Comparison of ENCODE assay signal across 18 cellular contexts in genomic region chr2:12928706-12929291, GRCh38.
DNase-seq lines count a peak whose midpoint lies in the region; ATAC-seq and TF ChIP-seq lines count a peak whose summit lies in the region.
"Had no signal": no experiment of that assay in that cellular context is flagged by ENCODE, and none has a peak within 500 bp of the region (broad histone marks: within the 10 kb centered on the region; RNA-seq: fewer than 3 reads in every experiment).

No MANE protein-coding gene starts in this region.

- no peaks in the 10 kb centered on the region for H3K36me3 Mint-ChIP-seq in T-cell
- H3K36me3 Mint-ChIP-seq: naive thymus-derived CD8-positive, alpha-beta T cell; stimulated activated effector memory CD8-positive, alpha-beta T cell treated with anti-CD3 and anti-CD28 coated beads, Interleukin-12 subunit alpha, Interleukin-12 subunit beta, amount 100 ng/mL, for 72 hours had no signal

- no peaks in the 10 kb centered on the region for H3K9me3 Mint-ChIP-seq in T-cell
- H3K9me3 Mint-ChIP-seq: naive thymus-derived CD8-positive, alpha-beta T cell; stimulated activated effector memory CD8-positive, alpha-beta T cell treated with anti-CD3 and anti-CD28 coated beads, Interleukin-12 subunit alpha, Interleukin-12 subunit beta, amount 100 ng/mL, for 72 hours had no signal

- peaks cover 7 to 15% (median 13%) of the 10 kb centered on the region in 3 donors for H3K4me1 Mint-ChIP-seq in T-cell

- H3K9me3 ChIP-seq in iPS-20b (ENCODE audit: insufficient read depth, low read depth, low read length) = no peaks in the 10 kb centered on the region

- no peak for TF ChIP-seq CTCF in BJ (IDR thresholded peaks at IDR 0.05; ENCODE audit: insufficient read depth, low read depth, low read length)
- TF ChIP-seq CTCF in HFF-Myc (IDR thresholded peaks at IDR 0.05; ENCODE audit: low read depth, low read length, missing control alignments) = no peak

- peaks cover 16% of the 10 kb centered on the region; the same call in 1 of the 2 replicates for H3K4me1 ChIP-seq in iPS-20b (ENCODE audit: insufficient read depth, low read length)

- CTCF ChIA-PET in BJ (lab: Yijun Ruan, JAX) = interaction anchor here (0.8 to 3.7 kb wide), 10 partner anchors 10 to 1236 kb away, joined by 3 to 40 read pairs (median 4); partner anchors contain the start of gene TRIB2
- CTCF ChIA-PET in T-cell (lab: Charles Lee) = interaction anchor here (0.6 to 4.5 kb wide), 6 partner anchors 12 to 1730 kb away, joined by 3 to 27 read pairs (median 4); partner anchors contain the start of gene TRIB2 (in 1 of the 2)

- no peak overlapping the region for H3K27ac ChIP-seq in iPS-20b (ENCODE audit: low read length)
- H3K27ac ChIP-seq: C4-2B had no signal

- ATAC-seq in SK-N-SH treated with all-trans-retinoic acid at 6 μM for 48 hours = peak; percentile 11
- no peak for ATAC-seq in GM21737 (IDR thresholded peaks at IDR 0.05; ENCODE audit: unreplicated experiment)
- ATAC-seq in left lobe of liver = no peak
- no peak for ATAC-seq in T-cell (replicated peaks in 1 of 4)
- ATAC-seq: naive thymus-derived CD8-positive, alpha-beta T cell had no signal

- POLR2A ChIA-PET in BJ (lab: Charles Lee) (interaction anchor here (1.1 kb wide), 1 partner anchor 10 kb away, joined by 3 read pairs; no protein-coding TSS in a partner anchor), T-cell (lab: Charles Lee) (interaction anchor here (0.5 to 0.6 kb wide), 3 partner anchors 72 to 212 kb away, joined by 3 to 4 read pairs (median 4); partner anchors contain the start of gene TRIB2 (in 1 of the 2))

- H3K4me3 ChIP-seq in BJ (ENCODE audit: low read depth, low read length) (0 out of 2 replicates have a peak overlapping the region, but pooled peaks have one; percentile 13), HFF-Myc (replicated peaks; ENCODE audit: low read depth, low read length) (peak overlapping the region; percentile 19), iPS-20b (ENCODE audit: low read length) (peak overlapping the region; percentile 8; the same call in 1 of the 2 replicates)

- no peak overlapping the region for H3K27ac Mint-ChIP-seq in T-cell
- H3K27ac Mint-ChIP-seq: stimulated activated effector memory CD8-positive, alpha-beta T cell treated with anti-CD3 and anti-CD28 coated beads, Interleukin-12 subunit alpha, Interleukin-12 subunit beta, amount 100 ng/mL, for 72 hours had no signal

- H3K4me3 Mint-ChIP-seq in T-cell = no peak overlapping the region
- H3K4me3 Mint-ChIP-seq: naive thymus-derived CD8-positive, alpha-beta T cell; stimulated activated effector memory CD8-positive, alpha-beta T cell treated with anti-CD3 and anti-CD28 coated beads, Interleukin-12 subunit alpha, Interleukin-12 subunit beta, amount 100 ng/mL, for 72 hours had no signal

- DNase-seq in BJ (ENCODE audit: low read depth) = no peak
- no peak for DNase-seq in HFF-Myc (ENCODE audit: extremely low read depth, low read depth)
- no peak for DNase-seq in MV-4-11 (lab: John Stamatoyannopoulos, UW)
- DNase-seq in left lobe of liver (ENCODE audit: low spot score) = no peak
- no peak for DNase-seq in T-cell
- DNase-seq: activated CD4-positive, alpha-beta T cell treated with anti-CD3 and anti-CD28 coated beads, Interleukin-2, amount 50 U/mL, for 48 hours; effector CD4-positive, alpha-beta T cell; GOT3; KG1; left cardiac atrium; naive thymus-derived CD8-positive, alpha-beta T cell; NCI-H187; stimulated activated CD4-positive, alpha-beta T cell treated with anti-CD3 and anti-CD28 coated beads, Interleukin-4, amount 100 ng/mL, for 1 hour had no signal

- H3K36me3 ChIP-seq in BJ (ENCODE audit: control insufficient read depth, insufficient read depth, low read length) = no peaks in the 10 kb centered on the region
- H3K36me3 ChIP-seq in iPS-20b (ENCODE audit: insufficient read depth, low read depth, low read length) = no peaks in the 10 kb centered on the region

- H3K27me3 ChIP-seq in BJ (ENCODE audit: control insufficient read depth, insufficient read depth, low read length) (no peaks in the 10 kb centered on the region), iPS-20b (ENCODE audit: insufficient read depth, low read length) (no peaks in the 10 kb centered on the region)

- peaks cover 0 to 2% of the 10 kb centered on the region in 2 donors for H3K27me3 Mint-ChIP-seq in T-cell

- no peak overlapping the region for H3K9ac ChIP-seq in iPS-20b (ENCODE audit: low read depth, low read length)

TF ChIP-seq in SK-N-SH treated with all-trans-retinoic acid at 6 μM for 48 hours, 23 proteins besides CTCF, POLR2A, EP300 and RAD21:
- TF ChIP-seq CSRNP3 (CRISPR knock-in tag; IDR thresholded peaks at IDR 0.05) (no peak), ESRRG (CRISPR knock-in tag; IDR thresholded peaks at IDR 0.05) (no peak)
TF ChIP-seq in SK-N-SH treated with all-trans-retinoic acid at 6 μM for 48 hours: peak in this region for 0.
